ENCODE assay signal across 1 cellular context in the genomic region with DNA sequence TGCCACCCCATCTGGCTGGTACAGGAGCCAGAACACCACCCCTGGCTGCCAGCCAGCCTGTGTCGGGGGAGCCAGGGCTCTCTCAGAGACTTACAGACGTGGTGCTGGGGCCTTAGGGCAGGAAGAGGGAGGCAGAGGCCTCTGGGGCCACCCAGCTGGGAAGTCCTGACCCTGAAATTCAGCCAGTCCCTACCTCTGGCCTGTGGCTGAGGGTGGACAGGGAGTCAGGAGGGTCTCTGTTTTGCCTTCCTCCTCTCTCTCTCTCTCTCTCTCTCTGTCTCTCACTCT.
TF ChIP-seq lines count a peak whose summit lies in the region.

No MANE protein-coding gene starts in this region.

TF ChIP-seq in H1, 55 proteins besides CTCF, POLR2A, EP300 and RAD21:
- TF ChIP-seq SUZ12 (IDR thresholded peaks at IDR 0.05; ENCODE audit: low read length) (no peak), EGR1 (IDR thresholded peaks at IDR 0.05; ENCODE audit: borderline replicate concordance, low read depth, low read length) (no peak), KDM1A (IDR thresholded peaks at IDR 0.05; ENCODE audit: borderline replicate concordance, low read length) (no peak), CHD2 (IDR thresholded peaks at IDR 0.05; ENCODE audit: low read length) (no peak), CBX5 (IDR thresholded peaks at IDR 0.05; ENCODE audit: low read depth, low read length) (no peak), BACH1 (IDR thresholded peaks at IDR 0.05; ENCODE audit: low read length) (no peak)
